ENCODE assay signal across 8 cellular contexts in genomic region chr11:126355926-126356897, GRCh38. TPM values are rescaled to one million over a fixed set of nuclear protein-coding genes. Genes with fewer than 3 reads are reported as not detected.
DNase-seq lines count a peak whose midpoint lies in the region; ATAC-seq and TF ChIP-seq lines count a peak whose summit lies in the region.

No MANE protein-coding gene starts in this region.

- H3K4me2 ChIP-seq in hepatocyte = peak overlapping the region; percentile 94

- H3K9me3 ChIP-seq in ascending aorta (no peaks in the 10 kb centered on the region), hepatocyte (ENCODE audit: low read depth) (no peaks in the 10 kb centered on the region), psoas muscle (no peaks in the 10 kb centered on the region)

- H3K27me3 ChIP-seq in GM06990 (replicated peaks; ENCODE audit: control insufficient read depth, insufficient read depth, low read length) (no peaks in the 10 kb centered on the region), ascending aorta (no peaks in the 10 kb centered on the region), hepatocyte (no peaks in the 10 kb centered on the region), psoas muscle (ENCODE audit: insufficient read depth in 3 of 3, low read length in 2 of 3) (no peaks in the 10 kb centered on the region)

- H3K79me2 ChIP-seq in hepatocyte = peaks cover 77% of the 10 kb centered on the region

- H3K36me3 ChIP-seq in GM06990 (ENCODE audit: control insufficient read depth, insufficient read depth, low read length) (no peaks in the 10 kb centered on the region; the same call in 1 of the 2 replicates), ascending aorta (no peaks in the 10 kb centered on the region), hepatocyte (replicated peaks; ENCODE audit: insufficient read depth, low read depth) (no peaks in the 10 kb centered on the region), psoas muscle (ENCODE audit: insufficient read depth in 1 of 2, low read depth in 1 of 2) (no peaks in the 10 kb centered on the region)

- H4K20me1 ChIP-seq in hepatocyte (ENCODE audit: insufficient read depth, poor library complexity, severe bottlenecking) = no peaks in the 10 kb centered on the region

- intact Hi-C loops in ascending aorta (cut with DNase I) = loop anchor here (1.0 to 10.0 kb wide), 5 partner anchors 61 to 764 kb away; partner anchors contain the start of genes FAM118B, FOXRED1, RPUSD4 and SRPRA
- intact Hi-C loops in psoas muscle (cut with DNase I) = no loop called here

- no peak overlapping the region for H2AFZ ChIP-seq in hepatocyte

- H3K4me1 ChIP-seq in ascending aorta = peaks cover 22 to 50% of the 10 kb centered on the region in 2 donors
- peaks cover 54% of the 10 kb centered on the region for H3K4me1 ChIP-seq in hepatocyte (ENCODE audit: insufficient read depth)
- peaks cover 43% of the 10 kb centered on the region for H3K4me1 ChIP-seq in psoas muscle

- no peaks in the 10 kb centered on the region for H3K9me2 ChIP-seq in hepatocyte (replicated peaks; ENCODE audit: insufficient read depth)

- H3K27ac ChIP-seq in ascending aorta (peak overlapping the region; percentile 74 to 86), hepatocyte (peak overlapping the region; percentile 50), psoas muscle (no peak overlapping the region)

- ATAC-seq in GM21786 (IDR thresholded peaks at IDR 0.05; ENCODE audit: unreplicated experiment) (peak; percentile 3), psoas muscle (peak; percentile 16 to 35 (median 23))

- 27% methylated on average over 28 of the region's 46 CpGs for WGBS in hepatocyte (ENCODE audit: low lambda C conversion rate, missing lambda C conversion rate)
- 12 to 29% (median 14%) methylated on average over 28 to 46 of the region's 46 CpGs for WGBS in psoas muscle, 3 donors

- H3K4me3 ChIP-seq in GM06990 (replicated peaks; ENCODE audit: low read depth, low read length) = peak overlapping the region; percentile 78
- peak overlapping the region; percentile 84 to 88 for H3K4me3 ChIP-seq in ascending aorta
- peak overlapping the region; percentile 58 for H3K4me3 ChIP-seq in hepatocyte
- peak overlapping the region; percentile 79 for H3K4me3 ChIP-seq in psoas muscle

- TF ChIP-seq CTCF in GM06990 (IDR thresholded peaks at IDR 0.05; ENCODE audit: insufficient read depth, low read length, poor library complexity, severe bottlenecking) (no peak), ascending aorta (IDR thresholded peaks at IDR 0.05) (peak in 1 of 3 experiments; percentile 5), hepatocyte (IDR thresholded peaks at IDR 0.05; ENCODE audit: poor library complexity) (no peak), psoas muscle (IDR thresholded peaks at IDR 0.05) (no peak)

- DNase-seq in GM06990 (ENCODE audit: extremely low read depth, insufficient read length) = peak; percentile 22
- peak; percentile 57 for DNase-seq in MV-4-11 (lab: John Stamatoyannopoulos, UW)
- peak in 1 of 2 donors; percentile 75 for DNase-seq in ascending aorta (ENCODE audit: low spot score in 2 of 2)
- DNase-seq in hepatocyte (ENCODE audit: low spot score) = no peak
- peak; percentile 47 to 68 for DNase-seq in psoas muscle
- no peak for DNase-seq in COLO829 (ENCODE audit: low spot score)
- no peak for DNase-seq in NK-92 treated with Interleukin-12 subunit alpha and Interleukin-12 subunit beta, amount 100 ng/mL, for 24 hours (lab: John Stamatoyannopoulos, UW)

RNA-seq across cellular contexts. Expression of gene ST3GAL4, which starts 0.7 kb away (rescaled TPM):
- total RNA-seq in ascending aorta (61.4 TPM), hepatocyte (25.2 and 31.5 TPM in 2 replicates), psoas muscle (1 to 10 TPM; 4.1 to 9.3 (median 6.3) TPM)
- polyA plus RNA-seq in hepatocyte (31.0 and 33.5 TPM in 2 replicates), psoas muscle (1 to 10 TPM; 3.5 to 4.7 (median 3.6) TPM)

RNA-seq across cellular contexts. Expression of gene DCPS, which starts 52.4 kb away (rescaled TPM):
- 19.6 TPM for total RNA-seq in ascending aorta
- total RNA-seq in hepatocyte = 6.5 and 6.9 TPM in 2 replicates
- 16.8 and 25.6 TPM in 2 replicates for polyA plus RNA-seq in hepatocyte
- 10 to 100 TPM; 11.8 to 16.7 (median 14.2) TPM for total RNA-seq in psoas muscle
- polyA plus RNA-seq in psoas muscle = 10 to 100 TPM; 12.1 to 20.5 (median 15.5) TPM

Comparison
In these comparisons a context has a peak if more than half of its experiments do, and no peak if none do; other contexts are left out.
1. DNase-seq: peak in GM06990 (single experiment), MV-4-11 (single experiment) and psoas muscle (2 of 2); none in hepatocyte (single experiment), COLO829 (single experiment) and NK-92 treated with Interleukin-12 subunit alpha and Interleukin-12 subunit beta, amount 100 ng/mL, for 24 hours (single experiment).
2. Peak in every context shown above with its lines, with median percentiles within 50 percentile points of each other: H3K4me3 ChIP-seq.